ENCODE assay signal across 8 cellular contexts in genomic region chr7:127252380-127252718, GRCh38. TPM values are rescaled to one million over a fixed set of nuclear protein-coding genes. Genes with fewer than 3 reads are reported as not detected.
DNase-seq lines count a peak whose midpoint lies in the region; ATAC-seq lines count a peak whose summit lies in the region.

No MANE protein-coding gene starts in this region.

- H3K4me3 Mint-ChIP-seq in activated T-cell treated with anti-CD3 and anti-CD28 coated beads, Interleukin-2, amount 50 U/mL, for 24 hours = peak overlapping the region; percentile 74
- peak overlapping the region; percentile 70 for H3K4me3 Mint-ChIP-seq in activated naive CD8-positive, alpha-beta T cell treated with anti-CD3 and anti-CD28 coated beads, Interleukin-2, amount 10 ng/mL, durations not matched to agents 7 days and 5 days

- peaks cover 4% of the 10 kb centered on the region for H3K4me1 ChIP-seq in thymus (ENCODE audit: control insufficient read depth, insufficient read depth, low read length)

- H3K27ac Mint-ChIP-seq in activated T-cell treated with anti-CD3 and anti-CD28 coated beads, Interleukin-2, amount 50 U/mL, for 24 hours = no peak overlapping the region
- no peak overlapping the region for H3K27ac Mint-ChIP-seq in activated naive CD8-positive, alpha-beta T cell treated with anti-CD3 and anti-CD28 coated beads, Interleukin-2, amount 10 ng/mL, durations not matched to agents 7 days and 5 days

- 2% methylated on average over 11 of the region's 11 CpGs for WGBS in thymus

- no peaks in the 10 kb centered on the region for H3K9me3 ChIP-seq in thymus (ENCODE audit: control insufficient read depth)

- no peak overlapping the region for H3K27ac ChIP-seq in thymus (ENCODE audit: low read depth)

- H3K27me3 ChIP-seq in thymus (ENCODE audit: control insufficient read depth, insufficient read depth) = peaks cover 60% of the 10 kb centered on the region

- peak overlapping the region; percentile 55 for H3K4me3 ChIP-seq in thymus (ENCODE audit: low read length)

- no peak for DNase-seq in activated T-cell treated with anti-CD3 and anti-CD28 coated beads, Interleukin-2, amount 50 U/mL, for 24 hours
- DNase-seq in activated T-cell treated with anti-CD3 and anti-CD28 coated beads for 4 hours = no peak
- no peak for DNase-seq in activated naive CD8-positive, alpha-beta T cell treated with anti-CD3 and anti-CD28 coated beads, Interleukin-2, amount 10 ng/mL, durations not matched to agents 7 days and 5 days
- peak; percentile 18 for DNase-seq in left kidney (ENCODE audit: low read depth, low spot score)
- no peak for DNase-seq in stimulated activated CD4-positive, alpha-beta T cell treated with anti-CD3 and anti-CD28 coated beads, Interleukin-4, amount 100 ng/mL, for 1 hour
- no peak for DNase-seq in effector CD4-positive, alpha-beta T cell

- H3K36me3 Mint-ChIP-seq in activated T-cell treated with anti-CD3 and anti-CD28 coated beads, Interleukin-2, amount 50 U/mL, for 24 hours (ENCODE audit: low read depth) = no peaks in the 10 kb centered on the region
- H3K36me3 Mint-ChIP-seq in activated naive CD8-positive, alpha-beta T cell treated with anti-CD3 and anti-CD28 coated beads, Interleukin-2, amount 10 ng/mL, durations not matched to agents 7 days and 5 days = no peaks in the 10 kb centered on the region

- POLR2A ChIA-PET in activated naive CD8-positive, alpha-beta T cell treated with anti-CD3 and anti-CD28 coated beads, Interleukin-2, amount 10 ng/mL, durations not matched to agents 7 days and 5 days (lab: Charles Lee) = no interaction called here

- no peaks in the 10 kb centered on the region for H3K9me3 Mint-ChIP-seq in activated T-cell treated with anti-CD3 and anti-CD28 coated beads, Interleukin-2, amount 50 U/mL, for 24 hours
- H3K9me3 Mint-ChIP-seq in activated naive CD8-positive, alpha-beta T cell treated with anti-CD3 and anti-CD28 coated beads, Interleukin-2, amount 10 ng/mL, durations not matched to agents 7 days and 5 days = no peaks in the 10 kb centered on the region

- peaks cover 17% of the 10 kb centered on the region for H3K4me1 Mint-ChIP-seq in activated T-cell treated with anti-CD3 and anti-CD28 coated beads, Interleukin-2, amount 50 U/mL, for 24 hours (ENCODE audit: low read depth)
- H3K4me1 Mint-ChIP-seq in activated naive CD8-positive, alpha-beta T cell treated with anti-CD3 and anti-CD28 coated beads, Interleukin-2, amount 10 ng/mL, durations not matched to agents 7 days and 5 days = peaks cover 8% of the 10 kb centered on the region

- peaks cover 89% of the 10 kb centered on the region for H3K27me3 Mint-ChIP-seq in activated T-cell treated with anti-CD3 and anti-CD28 coated beads, Interleukin-2, amount 50 U/mL, for 24 hours
- peaks cover 79% of the 10 kb centered on the region for H3K27me3 Mint-ChIP-seq in activated naive CD8-positive, alpha-beta T cell treated with anti-CD3 and anti-CD28 coated beads, Interleukin-2, amount 10 ng/mL, durations not matched to agents 7 days and 5 days

- no peak for ATAC-seq in activated naive CD8-positive, alpha-beta T cell treated with anti-CD3 and anti-CD28 coated beads, Interleukin-2, amount 10 ng/mL, durations not matched to agents 7 days and 5 days (ENCODE audit: low read depth)
- ATAC-seq in GM19455 (IDR thresholded peaks at IDR 0.05; ENCODE audit: unreplicated experiment) = no peak

- no peaks in the 10 kb centered on the region for H3K36me3 ChIP-seq in thymus (ENCODE audit: control insufficient read depth, insufficient read depth)

RNA-seq across cellular contexts. Expression of gene GRM8, which starts 0.4 kb away (rescaled TPM):
- not detected for total RNA-seq in activated naive CD8-positive, alpha-beta T cell treated with anti-CD3 and anti-CD28 coated beads, Interleukin-2, amount 10 ng/mL, durations not matched to agents 7 days and 5 days
- 0.27 TPM for polyA plus RNA-seq in thymus
